In the genomic region with DNA sequence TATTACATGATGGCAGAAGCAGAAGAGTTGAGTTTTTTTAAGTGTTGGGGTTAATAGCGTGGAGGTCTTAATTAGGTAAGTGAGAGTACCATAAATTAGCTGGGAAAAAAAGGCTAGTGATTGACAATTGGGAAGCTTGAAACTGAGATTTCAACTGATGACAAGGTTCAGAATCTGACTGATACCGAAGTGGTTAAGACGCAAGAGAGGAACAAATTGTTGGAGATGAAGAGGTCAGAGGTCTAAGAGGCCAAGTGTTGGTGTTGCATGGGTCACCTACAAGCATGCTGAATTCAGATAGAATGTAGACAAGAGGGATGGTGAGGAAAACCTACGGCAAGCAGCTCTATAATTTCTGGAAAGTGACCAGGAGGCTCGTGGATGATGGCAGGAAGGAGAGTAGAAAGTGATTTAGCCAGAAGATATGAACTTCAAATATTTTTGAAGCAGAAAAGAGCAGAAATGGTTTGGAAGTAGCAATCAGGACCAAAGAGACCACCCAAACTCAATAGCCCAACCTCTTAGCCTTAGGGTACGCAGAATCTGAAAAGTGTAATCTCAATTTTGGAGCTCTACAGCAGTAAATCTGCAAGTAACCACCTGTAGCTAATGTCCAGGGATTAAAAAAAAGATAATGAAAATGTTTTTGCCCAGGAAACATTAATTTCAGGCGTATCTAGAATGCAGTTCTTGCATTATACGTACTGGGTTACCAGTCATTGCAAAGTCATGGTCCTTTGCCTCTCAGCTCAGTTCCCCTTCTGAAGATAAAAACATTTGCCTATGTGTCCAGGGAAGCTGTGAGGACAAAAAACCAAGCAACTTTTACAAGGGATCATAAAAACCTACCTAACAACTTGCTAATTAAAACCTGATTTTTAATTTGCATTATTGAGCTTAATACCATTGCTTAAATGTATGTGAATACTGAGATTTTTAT, we compare ENCODE assay signal across 8 cellular contexts. TPM values are rescaled to one million over a fixed set of nuclear protein-coding genes. Genes with fewer than 3 reads are reported as not detected.
A peak's percentile ranks its signal among the peaks of the same experiment; 100 is the strongest.
DNase-seq lines count a peak whose midpoint lies in the region; ATAC-seq and TF ChIP-seq lines count a peak whose summit lies in the region.

No MANE protein-coding gene starts in this region.

- intact Hi-C loops in CD8-positive, alpha-beta T cell (cut with DNase I, micrococcal nuclease): loop anchor here in 1 of 2 experiments (10.0 kb wide), 1 partner anchor 1691 kb away; a partner anchor contains a TSS

- H3K4me1 ChIP-seq in CD8-positive, alpha-beta T cell (ENCODE audit: insufficient read depth, low read length): peaks cover 35% of the 10 kb centered on the region

- peaks cover 10% of the 10 kb centered on the region for H3K36me3 Mint-ChIP-seq in CD8-positive, alpha-beta T cell
- H3K36me3 Mint-ChIP-seq in activated naive CD8-positive, alpha-beta T cell treated with anti-CD3 and anti-CD28 coated beads, Interleukin-2, amount 10 ng/mL, durations not matched to agents 7 days and 5 days: peaks cover 30% of the 10 kb centered on the region
- peaks cover 0 to 3% (median 2%) of the 10 kb centered on the region in 3 donors for H3K36me3 Mint-ChIP-seq in naive thymus-derived CD8-positive, alpha-beta T cell

- no peak for ATAC-seq in CD8-positive, alpha-beta T cell
- ATAC-seq in activated naive CD8-positive, alpha-beta T cell treated with anti-CD3 and anti-CD28 coated beads, Interleukin-2, amount 10 ng/mL, durations not matched to agents 7 days and 5 days (ENCODE audit: low read depth): no peak
- ATAC-seq in naive thymus-derived CD8-positive, alpha-beta T cell: no peak
- no peak for ATAC-seq in GM21737 (IDR thresholded peaks at IDR 0.05; ENCODE audit: unreplicated experiment)

- H3K27ac ChIP-seq in CD8-positive, alpha-beta T cell (ENCODE audit: low read depth, low read length): no peak overlapping the region

- no peaks in the 10 kb centered on the region for H3K9me3 Mint-ChIP-seq in CD8-positive, alpha-beta T cell
- no peaks in the 10 kb centered on the region for H3K9me3 Mint-ChIP-seq in activated naive CD8-positive, alpha-beta T cell treated with anti-CD3 and anti-CD28 coated beads, Interleukin-2, amount 10 ng/mL, durations not matched to agents 7 days and 5 days
- H3K9me3 Mint-ChIP-seq in naive thymus-derived CD8-positive, alpha-beta T cell: no peaks in the 10 kb centered on the region

- no peak overlapping the region for H3K4me3 ChIP-seq in CD8-positive, alpha-beta T cell (ENCODE audit: low read depth, low read length)

- POLR2A ChIA-PET in CD8-positive, alpha-beta T cell (lab: Charles Lee): interaction anchor here (0.6 to 4.5 kb wide), 4 partner anchors 8 to 80 kb away, joined by 3 to 68 read pairs (median 32); a partner anchor contains a TSS
- POLR2A ChIA-PET in activated naive CD8-positive, alpha-beta T cell treated with anti-CD3 and anti-CD28 coated beads, Interleukin-2, amount 10 ng/mL, durations not matched to agents 7 days and 5 days (lab: Charles Lee): interaction anchor here (1.5 to 7.9 kb wide), 5 partner anchors 8 to 130 kb away, joined by 3 to 110 read pairs (median 23); a partner anchor contains a TSS
- POLR2A ChIA-PET in naive thymus-derived CD8-positive, alpha-beta T cell (lab: Charles Lee): interaction anchor here (0.9 to 6.1 kb wide), 3 partner anchors 10 to 80 kb away, joined by 3 to 147 read pairs (median 142); a partner anchor contains a TSS
- POLR2A ChIA-PET in HEK293T (lab: Yijun Ruan, JAX): interaction anchor here (1.7 to 5.6 kb wide), 3 partner anchors 10 to 80 kb away, joined by 4 to 45 read pairs (median 7); a partner anchor contains a TSS

- peak in 1 of 7 experiments; percentile 25 for DNase-seq in CD8-positive, alpha-beta T cell
- DNase-seq in Kasumi-1 (lab: John Stamatoyannopoulos, UW) (peak; percentile 34 to 40), NCI-H2171 treated with DMSO at 0.1 percent for 48 hours (lab: John Stamatoyannopoulos, UW) (no peak), HEK293T (ENCODE audit: extremely low spot score) (no peak)
- DNase-seq in activated naive CD8-positive, alpha-beta T cell treated with anti-CD3 and anti-CD28 coated beads, Interleukin-2, amount 10 ng/mL, durations not matched to agents 7 days and 5 days: no peak
- no peak for DNase-seq in naive thymus-derived CD8-positive, alpha-beta T cell
- no peak for DNase-seq in stimulated activated CD4-positive, alpha-beta T cell treated with anti-CD3 and anti-CD28 coated beads, Interleukin-12 subunit alpha, Interleukin-12 subunit beta, amount 100 ng/mL, for 4 hours

- peak overlapping the region; percentile 99 for H3K27ac Mint-ChIP-seq in CD8-positive, alpha-beta T cell
- H3K27ac Mint-ChIP-seq in activated naive CD8-positive, alpha-beta T cell treated with anti-CD3 and anti-CD28 coated beads, Interleukin-2, amount 10 ng/mL, durations not matched to agents 7 days and 5 days: peak overlapping the region; percentile 99
- peak overlapping the region; percentile 73 to 99 (median 98) for H3K27ac Mint-ChIP-seq in naive thymus-derived CD8-positive, alpha-beta T cell

- H3K36me3 ChIP-seq in CD8-positive, alpha-beta T cell (ENCODE audit: insufficient read depth, low read length): no peaks in the 10 kb centered on the region

- no peaks in the 10 kb centered on the region for H3K9me3 ChIP-seq in CD8-positive, alpha-beta T cell (ENCODE audit: low read length)

- TF ChIP-seq CTCF in CD8-positive, alpha-beta T cell (IDR thresholded peaks at IDR 0.05): no peak

- no peaks in the 10 kb centered on the region for H3K27me3 ChIP-seq in CD8-positive, alpha-beta T cell (ENCODE audit: insufficient read depth, low read length)

- peak overlapping the region; percentile 94 for H3K4me3 Mint-ChIP-seq in CD8-positive, alpha-beta T cell
- peak overlapping the region; percentile 99 for H3K4me3 Mint-ChIP-seq in activated naive CD8-positive, alpha-beta T cell treated with anti-CD3 and anti-CD28 coated beads, Interleukin-2, amount 10 ng/mL, durations not matched to agents 7 days and 5 days
- H3K4me3 Mint-ChIP-seq in naive thymus-derived CD8-positive, alpha-beta T cell: peak overlapping the region; percentile 58 to 99 (median 98)

- H3K4me1 Mint-ChIP-seq in CD8-positive, alpha-beta T cell (ENCODE audit: low read depth): peaks cover 37% of the 10 kb centered on the region
- H3K4me1 Mint-ChIP-seq in activated naive CD8-positive, alpha-beta T cell treated with anti-CD3 and anti-CD28 coated beads, Interleukin-2, amount 10 ng/mL, durations not matched to agents 7 days and 5 days: peaks cover 16% of the 10 kb centered on the region
- H3K4me1 Mint-ChIP-seq in naive thymus-derived CD8-positive, alpha-beta T cell: peaks cover 13 to 43% (median 31%) of the 10 kb centered on the region in 4 donors

- CTCF ChIA-PET in CD8-positive, alpha-beta T cell (lab: Charles Lee): interaction anchor here (0.8 to 6.3 kb wide), 7 partner anchors 9 to 140 kb away, joined by 3 to 120 read pairs (median 4); no protein-coding TSS in a partner anchor
- CTCF ChIA-PET in HEK293T (lab: Yijun Ruan, JAX): interaction anchor here (1.5 kb wide), 1 partner anchor 53 kb away, joined by 5 read pairs; no protein-coding TSS in a partner anchor

- H3K27me3 Mint-ChIP-seq in CD8-positive, alpha-beta T cell (ENCODE audit: low read depth): no peaks in the 10 kb centered on the region
- no peaks in the 10 kb centered on the region for H3K27me3 Mint-ChIP-seq in activated naive CD8-positive, alpha-beta T cell treated with anti-CD3 and anti-CD28 coated beads, Interleukin-2, amount 10 ng/mL, durations not matched to agents 7 days and 5 days
- H3K27me3 Mint-ChIP-seq in naive thymus-derived CD8-positive, alpha-beta T cell: no peaks in the 10 kb centered on the region

TF ChIP-seq in HEK293T, 16 proteins besides CTCF, POLR2A, EP300 and RAD21:
- TF ChIP-seq, protein P1, sequence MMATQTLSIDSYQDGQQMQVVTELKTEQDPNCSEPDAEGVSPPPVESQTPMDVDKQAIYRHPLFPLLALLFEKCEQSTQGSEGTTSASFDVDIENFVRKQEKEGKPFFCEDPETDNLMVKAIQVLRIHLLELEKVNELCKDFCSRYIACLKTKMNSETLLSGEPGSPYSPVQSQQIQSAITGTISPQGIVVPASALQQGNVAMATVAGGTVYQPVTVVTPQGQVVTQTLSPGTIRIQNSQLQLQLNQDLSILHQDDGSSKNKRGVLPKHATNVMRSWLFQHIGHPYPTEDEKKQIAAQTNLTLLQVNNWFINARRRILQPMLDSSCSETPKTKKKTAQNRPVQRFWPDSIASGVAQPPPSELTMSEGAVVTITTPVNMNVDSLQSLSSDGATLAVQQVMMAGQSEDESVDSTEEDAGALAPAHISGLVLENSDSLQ (IDR thresholded peaks at IDR 0.05): no peak
- no peak for TF ChIP-seq L3MBTL2 (conservative IDR thresholded peaks at IDR 0.05)
- TF ChIP-seq SUZ12 (IDR thresholded peaks at IDR 0.05): no peak
- TF ChIP-seq NFRKB (IDR thresholded peaks at IDR 0.05): no peak
- TF ChIP-seq FOXA1 (IDR thresholded peaks at IDR 0.05): no peak
- TF ChIP-seq ZNF384 (IDR thresholded peaks at IDR 0.05): no peak
- TF ChIP-seq TARDBP (IDR thresholded peaks at IDR 0.05): no peak
- no peak for TF ChIP-seq HDGF (IDR thresholded peaks at IDR 0.05; ENCODE audit: borderline replicate concordance)

RNA-seq across cellular contexts. Expression of a gene that starts 1.7 kb away (rescaled TPM):
- total RNA-seq in CD8-positive, alpha-beta T cell: 10 to 100 TPM; 78.2 to 82.3 TPM
- total RNA-seq in activated naive CD8-positive, alpha-beta T cell treated with anti-CD3 and anti-CD28 coated beads, Interleukin-2, amount 10 ng/mL, durations not matched to agents 7 days and 5 days: 100 to 1,000 TPM; 279 to 291 TPM
- 100 to 1,000 TPM; 168 to 174 TPM for total RNA-seq in naive thymus-derived CD8-positive, alpha-beta T cell
- 10 to 100 TPM; 49.3 to 61.1 (median 58.6) TPM for polyA plus RNA-seq in naive thymus-derived CD8-positive, alpha-beta T cell

Comparison
In these comparisons a context has a peak if more than half of its experiments do, and no peak if none do; other contexts are left out.
1. DNase-seq: peak in Kasumi-1 (2 of 2); none in activated naive CD8-positive, alpha-beta T cell treated with anti-CD3 and anti-CD28 coated beads, Interleukin-2, amount 10 ng/mL, durations not matched to agents 7 days and 5 days (single experiment), naive thymus-derived CD8-positive, alpha-beta T cell (0 of 10), stimulated activated CD4-positive, alpha-beta T cell treated with anti-CD3 and anti-CD28 coated beads, Interleukin-12 subunit alpha, Interleukin-12 subunit beta, amount 100 ng/mL, for 4 hours (single experiment), NCI-H2171 treated with DMSO at 0.1 percent for 48 hours (single experiment) and HEK293T (single experiment).
2. Peak in every context shown above with its lines, with median percentiles within 50 percentile points of each other: H3K27ac Mint-ChIP-seq and H3K4me3 Mint-ChIP-seq.